Comparison of ENCODE assay signal across 8 cellular contexts in genomic region chr17:17568772-17569195, GRCh38. TPM values are rescaled to one million over a fixed set of nuclear protein-coding genes. Genes with fewer than 3 reads are reported as not detected.
DNase-seq lines count a peak whose midpoint lies in the region; ATAC-seq and TF ChIP-seq lines count a peak whose summit lies in the region.

No MANE protein-coding gene starts in this region.

- no peaks in the 10 kb centered on the region for H3K9me3 ChIP-seq in mucosa of descending colon

- H3K36me3 ChIP-seq in mucosa of descending colon (ENCODE audit: low read depth): no peaks in the 10 kb centered on the region

- TF ChIP-seq CTCF in mucosa of descending colon (IDR thresholded peaks at IDR 0.05): peak; percentile 56

- intact Hi-C loops in mucosa of descending colon (cut with DNase I, micrococcal nuclease): loop anchor here in 1 of 2 donors (10.0 kb wide), 1 partner anchor 64 kb away; no protein-coding TSS in a partner anchor

- ATAC-seq in mucosa of descending colon: peak; percentile 78
- ATAC-seq in HG03045 (IDR thresholded peaks at IDR 0.05; ENCODE audit: unreplicated experiment): no peak

- DNase-seq in NCI-H1092 treated with DMSO at 0.1 percent for 48 hours (lab: John Stamatoyannopoulos, UW): peak; percentile 20
- no peak for DNase-seq in NCI-H1092 (lab: John Stamatoyannopoulos, UW)
- peak; percentile 54 for DNase-seq in NCI-H146 (lab: John Stamatoyannopoulos, UW)
- peak; percentile 80 for DNase-seq in activated CD4-positive, alpha-beta T cell treated with anti-CD3 and anti-CD28 coated beads for 48 hours
- peak; percentile 33 for DNase-seq in effector CD4-positive, alpha-beta T cell
- DNase-seq in mucosa of descending colon: peak; percentile 78 to 91 (median 90)
- DNase-seq in substantia nigra (lab: John Stamatoyannopoulos, UW): peak in 29 of 49 donors; percentile 4 to 69 (median 34)

- no peak overlapping the region for H3K27ac ChIP-seq in substantia nigra (ENCODE audit: low read depth, low read length, poor library complexity, severe bottlenecking)

- H3K4me3 ChIP-seq in mucosa of descending colon: no peak overlapping the region

- peaks cover 9% of the 10 kb centered on the region for H3K4me1 ChIP-seq in mucosa of descending colon (ENCODE audit: low read depth)

RNA-seq across cellular contexts. Expression of gene PEMT, which starts 22.7 kb away (rescaled TPM):
- 10 to 100 TPM; 15.4 to 18.3 (median 16.1) TPM for total RNA-seq in mucosa of descending colon
